ENCODE assay signal across 9 cellular contexts in the genomic region with DNA sequence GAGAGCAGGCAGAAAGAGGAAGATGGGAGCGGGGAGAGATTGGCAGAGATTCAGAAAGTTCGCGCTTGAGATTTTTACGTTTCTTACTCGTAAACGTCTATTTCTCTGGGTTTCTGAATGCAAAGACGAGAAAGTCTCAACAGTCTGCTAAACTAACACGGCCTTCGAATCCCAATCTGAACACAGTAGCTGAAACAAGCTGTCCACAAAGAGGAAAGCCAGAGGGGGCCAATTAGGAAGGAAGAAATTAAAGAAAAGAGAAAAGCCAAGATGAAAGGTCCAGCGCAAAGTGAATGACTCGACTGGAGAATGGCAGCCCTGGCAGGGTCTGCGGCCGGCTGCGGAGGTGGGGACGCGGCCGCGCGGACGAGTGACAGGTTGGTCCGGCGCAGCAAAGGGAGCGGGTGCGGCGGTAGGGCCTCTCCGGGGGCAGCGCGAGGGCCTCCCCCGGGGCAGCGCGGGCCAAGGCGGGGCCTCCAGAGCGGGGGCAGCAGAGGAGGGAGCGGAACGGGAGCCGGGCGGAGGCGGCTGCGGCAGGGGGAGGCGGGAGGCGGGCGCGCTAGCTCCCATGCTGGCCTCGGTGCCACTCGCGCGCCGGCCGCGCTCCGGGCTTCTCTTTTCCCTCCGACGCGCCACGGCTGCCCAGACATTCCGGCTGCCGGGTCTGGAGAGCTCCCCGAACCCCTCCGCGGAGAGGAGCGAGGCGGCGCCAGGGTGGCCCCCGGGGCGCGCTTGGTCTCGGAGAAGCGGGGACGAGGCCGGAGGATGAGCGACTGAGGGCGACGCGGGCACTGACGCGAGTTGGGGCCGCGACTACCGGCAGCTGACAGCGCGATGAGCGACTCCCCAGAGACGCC. TPM values are rescaled to one million over a fixed set of nuclear protein-coding genes. Genes with fewer than 3 reads are reported as not detected.
DNase-seq lines count a peak whose midpoint lies in the region; ATAC-seq, FAIRE-seq and TF ChIP-seq lines count a peak whose summit lies in the region.
"Had no signal": no experiment of that assay in that cellular context is flagged by ENCODE, and none has a peak within 500 bp of the region (broad histone marks: within the 10 kb centered on the region; RNA-seq: fewer than 3 reads in every experiment).

A gene (plus strand): TSS at position 557 of the 857 bp plus-strand sequence. CDS start 1,798 bp downstream, outside the sequence.

- no peak for FAIRE-seq in pancreas (lab: Jason Lieb, UNC)

- no peak for TF ChIP-seq CTCF in cardiac muscle cell (IDR thresholded peaks at IDR 0.05; ENCODE audit: low read depth, low read length)
- TF ChIP-seq CTCF in pancreas (IDR thresholded peaks at IDR 0.05), result no peak

- H3K9me3 ChIP-seq in cardiac muscle cell (ENCODE audit: low read depth), result no peaks in the 10 kb centered on the region
- no peaks in the 10 kb centered on the region for H3K9me3 ChIP-seq in pancreas

- intact Hi-C loops in pancreas (cut with DNase I), result no loop called here

- H3K27ac ChIP-seq in cardiac muscle cell (no peak within 1 kb of the TSS), pancreas (no peak within 1 kb of the TSS)
- H3K27ac ChIP-seq: SJSA1 had no signal

- H3K27me3 ChIP-seq in cardiac muscle cell (peaks cover 76% of the 10 kb centered on the region), pancreas (peaks cover 0 to 12% (median 0%) of the 10 kb centered on the region in 4 donors)

- WGBS in pancreas, 2 donors, result 1 to 2% methylated on average over 52 to 83 of the region's 83 CpGs

- no peaks in the 10 kb centered on the region for H3K36me3 ChIP-seq in cardiac muscle cell
- no peaks in the 10 kb centered on the region for H3K36me3 ChIP-seq in pancreas
- H3K36me3 ChIP-seq: SJSA1 had no signal

- H3K4me1 ChIP-seq in cardiac muscle cell (ENCODE audit: low read depth) (peaks cover 17% of the 10 kb centered on the region), pancreas (peaks cover 0 to 12% (median 10%) of the 10 kb centered on the region in 3 donors)
- H3K4me1 ChIP-seq: SJSA1 had no signal

- H3K4me3 ChIP-seq in cardiac muscle cell, result peak within 1 kb of the TSS; percentile 80
- peak within 1 kb of the TSS; percentile 1 to 57 (median 35) for H3K4me3 ChIP-seq in pancreas
- H3K4me3 ChIP-seq: SJSA1 had no signal

- DNase-seq in D341Med (ENCODE audit: low spot score) (peak; percentile 58), NCI-H446 treated with DMSO at 0.1 percent for 48 hours (lab: John Stamatoyannopoulos, UW) (peak; percentile 28), cardiac muscle cell (ENCODE audit: low read depth in 1 of 2, low spot score in 1 of 2) (peak in 1 of 2 donors; percentile 52), pancreas (peak in 2 of 6 donors; percentile 69 to 72), mucosa of gallbladder (ENCODE audit: low spot score) (no peak), NCI-H2227 treated with DMSO at 0.1 percent for 48 hours (lab: John Stamatoyannopoulos, UW) (no peak)

- ATAC-seq in pancreas, result peak; percentile 21 to 57 (median 53)
- no peak for ATAC-seq in HG03432 (IDR thresholded peaks at IDR 0.05; ENCODE audit: unreplicated experiment)
- no peak for ATAC-seq in GM21447 (IDR thresholded peaks at IDR 0.05; ENCODE audit: unreplicated experiment)

RNA-seq across cellular contexts. Expression of the gene that starts here (rescaled TPM):
- total RNA-seq in cardiac muscle cell (0.98 and 1.6 TPM in 2 replicates), pancreas (under 1 TPM in 3 of 6 donors, not detected in 3; under 0.01 to 0.04 (median 0.03) TPM), mucosa of gallbladder (0.23 TPM)
- polyA plus RNA-seq in cardiac muscle cell (0.30 and 0.67 TPM in 2 replicates), pancreas (under 1 TPM in 1 of 2 donors, not detected in 1; 0.02 TPM)
- total RNA-seq: SJSA1 had no signal

Comparison
In these comparisons a context has a peak if more than half of its experiments do, and no peak if none do; other contexts are left out.
1. Peak in ATAC-seq and H3K4me3 ChIP-seq in pancreas; RNA of the gene not detected or under 1 TPM.
2. DNase-seq: peak in D341Med (single experiment) and NCI-H446 treated with DMSO at 0.1 percent for 48 hours (single experiment); none in mucosa of gallbladder (single experiment) and NCI-H2227 treated with DMSO at 0.1 percent for 48 hours (single experiment).